In genomic region chr20:50554694-50555579, GRCh38 we compare ENCODE assay signal across 1 cellular context.
TF ChIP-seq lines count a peak whose summit lies in the region.

No MANE protein-coding gene starts in this region.

TF ChIP-seq in IMR-90, 13 proteins besides CTCF, POLR2A, EP300 and RAD21 (continued from another document):
- TF ChIP-seq MAFK (IDR thresholded peaks at IDR 0.05; ENCODE audit: low read depth, low read length) (no peak), ELK1 (IDR thresholded peaks at IDR 0.05; ENCODE audit: borderline replicate concordance, low read depth, low read length) (no peak), USF2 (IDR thresholded peaks at IDR 0.05; ENCODE audit: low read depth, low read length) (no peak), BHLHE40 (IDR thresholded peaks at IDR 0.05; ENCODE audit: low read depth, low read length) (no peak)
